13 cellular contexts compared by ENCODE assay signal in genomic region chr1:10962483-10962882, GRCh38. TPM values are rescaled to one million over a fixed set of nuclear protein-coding genes. Genes with fewer than 3 reads are reported as not detected.
DNase-seq lines count a peak whose midpoint lies in the region; ATAC-seq and TF ChIP-seq lines count a peak whose summit lies in the region.
"Had no signal": no experiment of that assay in that cellular context is flagged by ENCODE, and none has a peak within 500 bp of the region (broad histone marks: within the 10 kb centered on the region; RNA-seq: fewer than 3 reads in every experiment).

No MANE protein-coding gene starts in this region.

- H3K27ac ChIP-seq in mesenchymal stem cell (ENCODE audit: low read length, poor library complexity, severe bottlenecking): no peak overlapping the region
- H3K27ac ChIP-seq: gastroesophageal sphincter had no signal

- H3K27me3 ChIP-seq in MG63 (no peaks in the 10 kb centered on the region), mesenchymal stem cell (ENCODE audit: control insufficient read depth in 1 of 2, insufficient read depth in 1 of 2, low read length in 2 of 2) (peaks cover 49% of the 10 kb centered on the region in 2 experiments)

- H2BK15ac ChIP-seq in mesenchymal stem cell (ENCODE audit: low read depth, poor library complexity, severe bottlenecking): no peak overlapping the region

- no peak for ATAC-seq in GM21447 (IDR thresholded peaks at IDR 0.05; ENCODE audit: unreplicated experiment)
- ATAC-seq: gastroesophageal sphincter had no signal

- no peak overlapping the region for H3K4me2 ChIP-seq in mesenchymal stem cell (ENCODE audit: low read length, poor library complexity, severe bottlenecking)

- no peak overlapping the region for H2AFZ ChIP-seq in mesenchymal stem cell (ENCODE audit: low read depth, low read length)

- no peaks in the 10 kb centered on the region for H3K9me3 ChIP-seq in MG63
- H3K9me3 ChIP-seq in mesenchymal stem cell (ENCODE audit: control insufficient read depth, low read length): no peaks in the 10 kb centered on the region
- H3K9me3 ChIP-seq: gastroesophageal sphincter, HAP-1 had no signal

- H2BK12ac ChIP-seq in mesenchymal stem cell (ENCODE audit: low read length in 2 of 2): no peak overlapping the region

- DNase-seq in D341Med (ENCODE audit: low spot score): peak; percentile 65
- DNase-seq in NCI-H1417 (lab: John Stamatoyannopoulos, UW): peak; percentile 67 to 91 (median 77)
- peak; percentile 91 for DNase-seq in NCI-H69 (lab: John Stamatoyannopoulos, UW)
- peak; percentile 7 for DNase-seq in epithelial cell of esophagus (ENCODE audit: low read depth)
- no peak for DNase-seq in hippocampal formation (lab: John Stamatoyannopoulos, UW)
- DNase-seq in MG63: no peak
- DNase-seq in mesenchymal stem cell: no peak
- DNase-seq: anterior cingulate cortex; effector CD8-positive, alpha-beta T cell; Kasumi-1 had no signal

- H3K4ac ChIP-seq in mesenchymal stem cell (ENCODE audit: low read depth in 1 of 2, low read length in 2 of 2): no peak overlapping the region

- no peak overlapping the region for H3K14ac ChIP-seq in mesenchymal stem cell (ENCODE audit: low read length in 2 of 2)

- no peak for TF ChIP-seq CTCF in epithelial cell of esophagus (IDR thresholded peaks at IDR 0.05; ENCODE audit: insufficient read depth, low read depth, low read length, missing control alignments)

- no peak overlapping the region for H3K23ac ChIP-seq in mesenchymal stem cell (ENCODE audit: low read length in 2 of 2)

- H3K36me3 ChIP-seq in MG63: no peaks in the 10 kb centered on the region
- H3K36me3 ChIP-seq in mesenchymal stem cell (ENCODE audit: control insufficient read depth in 1 of 2, insufficient read depth in 2 of 2, low read depth in 1 of 2, low read length in 2 of 2): no peaks in the 10 kb centered on the region
- H3K36me3 ChIP-seq: gastroesophageal sphincter, HAP-1 had no signal

- peaks cover 8% of the 10 kb centered on the region for H3K4me1 ChIP-seq in mesenchymal stem cell (ENCODE audit: control insufficient read depth, insufficient read depth, low read depth, low read length)
- H3K4me1 ChIP-seq: HAP-1 had no signal

- no peak overlapping the region for H3K9ac ChIP-seq in mesenchymal stem cell (ENCODE audit: low read length)

- 89% methylated on average over 4 of the region's 4 CpGs for WGBS in mesenchymal stem cell

- no peak overlapping the region for H3K18ac ChIP-seq in mesenchymal stem cell (ENCODE audit: low read depth in 1 of 2, low read length in 2 of 2)

- H2BK5ac ChIP-seq in mesenchymal stem cell (ENCODE audit: low read depth, low read length, poor library complexity, severe bottlenecking): no peak overlapping the region

- H2BK120ac ChIP-seq in mesenchymal stem cell (ENCODE audit: low read depth, low read length): no peak overlapping the region

- H3K4me3 ChIP-seq in epithelial cell of esophagus (ENCODE audit: low read length): no peak overlapping the region
- H3K4me3 ChIP-seq in MG63: no peak overlapping the region
- H3K4me3 ChIP-seq in mesenchymal stem cell (ENCODE audit: insufficient read depth in 1 of 2, low read depth in 1 of 2, low read length in 2 of 2): no peak overlapping the region
- H3K4me3 ChIP-seq: gastroesophageal sphincter, HAP-1 had no signal

- H4K8ac ChIP-seq in mesenchymal stem cell (ENCODE audit: low read length): no peak overlapping the region

- H2AK5ac ChIP-seq in mesenchymal stem cell (ENCODE audit: low read length, severe bottlenecking): no peak overlapping the region

- H4K91ac ChIP-seq in mesenchymal stem cell (ENCODE audit: low read length): no peak overlapping the region

- no peaks in the 10 kb centered on the region for H3K79me1 ChIP-seq in mesenchymal stem cell (replicated peaks; ENCODE audit: low read length, poor library complexity, severe bottlenecking)

RNA-seq across cellular contexts. Expression of gene TARDBP, which starts 50.0 kb away (rescaled TPM):
- 26.0 and 53.3 TPM in 2 replicates for total RNA-seq in MG63 (2014; rRNA removed; shearing (Covaris generic); ENCODE audit: low replicate concordance)
- polyA plus RNA-seq in mesenchymal stem cell (2013, experiment 1 of 2): 132 TPM
- polyA plus RNA-seq in mesenchymal stem cell (2013, experiment 2 of 2): 135 TPM

Comparison
In these comparisons a context has a peak if more than half of its experiments do, and no peak if none do; other contexts are left out.
1. DNase-seq: peak in D341Med (single experiment), NCI-H1417 (3 of 3), NCI-H69 (single experiment) and epithelial cell of esophagus (single experiment); none in hippocampal formation (0 of 2), MG63 (single experiment) and mesenchymal stem cell (single experiment).